8 cellular contexts compared by ENCODE assay signal in genomic region chr14:61472025-61472672, GRCh38.
A peak's percentile ranks its signal among the peaks of the same experiment; 100 is the strongest.
DNase-seq lines count a peak whose midpoint lies in the region; ATAC-seq and TF ChIP-seq lines count a peak whose summit lies in the region.

No MANE protein-coding gene starts in this region.

- TF ChIP-seq CTCF in RWPE1 (conservative IDR thresholded peaks at IDR 0.05; ENCODE audit: low read depth) (no peak), type B pancreatic cell (conservative IDR thresholded peaks at IDR 0.05) (no peak)

- H3K27me3 Mint-ChIP-seq in activated naive CD4-positive, alpha-beta T cell treated with anti-CD3 and anti-CD28 coated beads for 36 hours (ENCODE audit: low read depth): no peaks in the 10 kb centered on the region
- H3K27me3 Mint-ChIP-seq in central memory CD8-positive, alpha-beta T cell: no peaks in the 10 kb centered on the region
- H3K27me3 Mint-ChIP-seq in type B pancreatic cell: no peaks in the 10 kb centered on the region

- peak overlapping the region; percentile 76 for H3K4me3 Mint-ChIP-seq in activated naive CD4-positive, alpha-beta T cell treated with anti-CD3 and anti-CD28 coated beads for 36 hours
- H3K4me3 Mint-ChIP-seq in central memory CD8-positive, alpha-beta T cell: peak overlapping the region; percentile 81
- peak overlapping the region; percentile 72 for H3K4me3 Mint-ChIP-seq in type B pancreatic cell

- peaks cover 32% of the 10 kb centered on the region for H3K36me3 Mint-ChIP-seq in activated naive CD4-positive, alpha-beta T cell treated with anti-CD3 and anti-CD28 coated beads for 36 hours (ENCODE audit: low read depth)
- H3K36me3 Mint-ChIP-seq in central memory CD8-positive, alpha-beta T cell (ENCODE audit: insufficient read depth): peaks cover 77% of the 10 kb centered on the region
- no peaks in the 10 kb centered on the region for H3K36me3 Mint-ChIP-seq in type B pancreatic cell

- CTCF ChIA-PET in activated naive CD4-positive, alpha-beta T cell treated with anti-CD3 and anti-CD28 coated beads for 36 hours (lab: Charles Lee): interaction anchor here (1.0 to 9.8 kb wide), 6 partner anchors 11 to 365 kb away, joined by 3 to 130 read pairs (median 15); partner anchors contain the start of gene TMEM30B
- CTCF ChIA-PET in RWPE1 (lab: Yijun Ruan, JAX): interaction anchor here (0.6 kb wide), 2 partner anchors 185 to 255 kb away, joined by 3 to 4 read pairs; no protein-coding TSS in a partner anchor

- peak overlapping the region; percentile 94 for H3K27ac ChIP-seq in RWPE1

- peak; percentile 12 for ATAC-seq in central memory CD8-positive, alpha-beta T cell (replicated peaks; ENCODE audit: extremely low read depth, poor library complexity, severe bottlenecking)

- peak overlapping the region; percentile 100 for H3K27ac Mint-ChIP-seq in activated naive CD4-positive, alpha-beta T cell treated with anti-CD3 and anti-CD28 coated beads for 36 hours
- peak overlapping the region; percentile 98 for H3K27ac Mint-ChIP-seq in central memory CD8-positive, alpha-beta T cell (ENCODE audit: low read depth)
- H3K27ac Mint-ChIP-seq in type B pancreatic cell: peak overlapping the region; percentile 43

- peaks cover 90% of the 10 kb centered on the region for H3K4me1 Mint-ChIP-seq in activated naive CD4-positive, alpha-beta T cell treated with anti-CD3 and anti-CD28 coated beads for 36 hours (ENCODE audit: low read depth)
- peaks cover 87% of the 10 kb centered on the region for H3K4me1 Mint-ChIP-seq in central memory CD8-positive, alpha-beta T cell
- H3K4me1 Mint-ChIP-seq in type B pancreatic cell (ENCODE audit: unreplicated experiment): peaks cover 49% of the 10 kb centered on the region

- DNase-seq in activated naive CD4-positive, alpha-beta T cell treated with anti-CD3 and anti-CD28 coated beads for 36 hours: peak; percentile 77
- DNase-seq in activated naive CD4-positive, alpha-beta T cell treated with Interleukin-2 at 50 U/mL for 16 hours: no peak
- DNase-seq in RWPE1 (ENCODE audit: low spot score): peak; percentile 84
- no peak for DNase-seq in central memory CD8-positive, alpha-beta T cell (ENCODE audit: low spot score in 2 of 2)
- peak; percentile 96 for DNase-seq in lung microvascular endothelial cell (ENCODE audit: low read depth in 2 of 2)
- DNase-seq in type B pancreatic cell (ENCODE audit: extremely low spot score, unreplicated experiment): no peak
- DNase-seq in NCI-H2029 (lab: John Stamatoyannopoulos, UW): no peak
- no peak for DNase-seq in NCI-H2171 (lab: John Stamatoyannopoulos, UW)

- intact Hi-C loops in activated naive CD4-positive, alpha-beta T cell treated with anti-CD3 and anti-CD28 coated beads for 36 hours (cut with micrococcal nuclease): loop anchor here (1.0 to 5.0 kb wide), 6 partner anchors 8 to 530 kb away; no protein-coding TSS in a partner anchor

- no peaks in the 10 kb centered on the region for H3K9me3 Mint-ChIP-seq in activated naive CD4-positive, alpha-beta T cell treated with anti-CD3 and anti-CD28 coated beads for 36 hours
- no peaks in the 10 kb centered on the region for H3K9me3 Mint-ChIP-seq in central memory CD8-positive, alpha-beta T cell
- no peaks in the 10 kb centered on the region for H3K9me3 Mint-ChIP-seq in type B pancreatic cell

- POLR2A ChIA-PET in RWPE1 (lab: Yijun Ruan, JAX; ENCODE audit: low non-redundant PET): interaction anchor here (0.5 kb wide), 1 partner anchor 348 kb away, joined by 3 read pairs; no protein-coding TSS in a partner anchor

Comparison
In these comparisons a context has a peak if more than half of its experiments do, and no peak if none do; other contexts are left out.
1. DNase-seq: peak in activated naive CD4-positive, alpha-beta T cell treated with anti-CD3 and anti-CD28 coated beads for 36 hours (single experiment), RWPE1 (single experiment) and lung microvascular endothelial cell (2 of 2); none in activated naive CD4-positive, alpha-beta T cell treated with Interleukin-2 at 50 U/mL for 16 hours (single experiment), central memory CD8-positive, alpha-beta T cell (0 of 2), type B pancreatic cell (single experiment), NCI-H2029 (single experiment) and NCI-H2171 (single experiment).
2. H3K27ac Mint-ChIP-seq: peak in every context shown above with its lines; median percentile 100 in activated naive CD4-positive, alpha-beta T cell treated with anti-CD3 and anti-CD28 coated beads for 36 hours; 98 in central memory CD8-positive, alpha-beta T cell; 43 in type B pancreatic cell.
3. Peak in every context shown above with its lines, with median percentiles within 50 percentile points of each other: H3K4me3 Mint-ChIP-seq.